ENCODE assay signal across 30 cellular contexts in the genomic region with DNA sequence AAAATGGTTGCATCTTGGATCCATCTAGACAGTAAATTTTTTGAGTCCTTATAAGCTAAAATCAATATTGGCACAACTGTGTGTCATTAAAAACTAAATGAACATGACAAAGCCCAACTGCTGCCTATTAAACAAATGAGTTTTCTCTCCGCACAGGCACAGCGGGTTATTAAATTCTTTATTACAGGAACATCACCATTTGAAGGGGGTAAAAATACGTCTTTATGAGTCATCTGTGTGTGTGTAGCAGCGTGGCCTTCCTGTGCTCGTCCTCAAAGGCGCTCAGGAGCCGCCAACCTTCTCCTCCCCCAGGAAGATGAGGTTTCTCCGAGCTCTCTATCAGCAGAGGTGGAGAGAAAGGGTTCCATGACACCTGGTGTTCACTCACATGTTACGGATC.
DNase-seq lines count a peak whose midpoint lies in the region; ATAC-seq and TF ChIP-seq lines count a peak whose summit lies in the region.
"Had no signal": no experiment of that assay in that cellular context is flagged by ENCODE, and none has a peak within 500 bp of the region (broad histone marks: within the 10 kb centered on the region; RNA-seq: fewer than 3 reads in every experiment).

No MANE protein-coding gene starts in this region.

- DNase-seq in COLO668 (lab: John Stamatoyannopoulos, UW; ENCODE audit: unreplicated experiment), result peak; percentile 4
- DNase-seq in NCI-H2196 (lab: John Stamatoyannopoulos, UW; ENCODE audit: unreplicated experiment), result peak; percentile 36
- DNase-seq in SHP77 treated with DMSO at 0.1 percent for 48 hours (lab: John Stamatoyannopoulos, UW), result peak; percentile 61
- DNase-seq in Kasumi-1 (lab: John Stamatoyannopoulos, UW), result no peak
- no peak for DNase-seq in left ventricle myocardium superior
- DNase-seq in KG1 (lab: John Stamatoyannopoulos, UW), result no peak
- no peak for DNase-seq in NOMO-1 (lab: John Stamatoyannopoulos, UW; ENCODE audit: unreplicated experiment in 2 of 2)
- DNase-seq: activated CD4-positive, alpha-beta T cell treated with anti-CD3 and anti-CD28 coated beads, Interleukin-2, amount 10 ng/mL, durations not matched to agents 24 days and 14 days; activated gamma-delta T cell; activated naive CD8-positive, alpha-beta T cell treated with anti-CD3 and anti-CD28 coated beads, Interleukin-2, amount 10 ng/mL, durations not matched to agents 7 days and 5 days; activated T-cell treated with anti-CD3 and anti-CD28 coated beads, Interleukin-2, amount 50 U/mL, for 1 hour; BE2C; CD8-positive, alpha-beta memory T cell; dermis blood vessel endothelial cell; DND-41; esophagus squamous epithelium; HFFc6; mucosa of descending colon; NCI-H1105; NCI-H2171; NCI-H82; SIG-M5; T-helper 9 cell had no signal

- H3F3A ChIP-seq in Loucy (ENCODE audit: low read depth), result no peaks in the 10 kb centered on the region

- no peaks in the 10 kb centered on the region for H3K27me3 ChIP-seq in Loucy (ENCODE audit: insufficient read depth, low read length, poor library complexity, severe bottlenecking)
- H3K27me3 ChIP-seq: ascending aorta, BE2C had no signal

- no peaks in the 10 kb centered on the region for H3K79me2 ChIP-seq in Loucy (ENCODE audit: insufficient read depth, low read length)

- intact Hi-C loops in left ventricle myocardium superior (cut with micrococcal nuclease), result no loop called here

- no peaks in the 10 kb centered on the region for H3K9me2 ChIP-seq in Loucy (replicated peaks; ENCODE audit: low read depth, low read length)

- H3K4me3 ChIP-seq in Loucy (ENCODE audit: low read length, poor library complexity, severe bottlenecking), result peak overlapping the region; percentile 14
- H3K4me3 ChIP-seq: A549, ascending aorta, esophagus squamous epithelium, lung, mucosa of descending colon, tibial nerve had no signal

- H3K4me1 ChIP-seq in Loucy (ENCODE audit: insufficient read depth, low read length, poor library complexity, severe bottlenecking), result peaks cover 36% of the 10 kb centered on the region

- no peaks in the 10 kb centered on the region for H3K36me3 ChIP-seq in Loucy (ENCODE audit: insufficient read depth, low read length)
- H3K36me3 ChIP-seq: ascending aorta, BE2C, esophagus squamous epithelium, tibial nerve had no signal

- H4K20me1 ChIP-seq in Loucy (ENCODE audit: insufficient read depth, low read length, poor library complexity, severe bottlenecking), result no peaks in the 10 kb centered on the region

- TF ChIP-seq CTCF in Loucy (conservative IDR thresholded peaks at IDR 0.05; ENCODE audit: low read length), result no peak

- ATAC-seq in left ventricle myocardium superior, result no peak
- ATAC-seq: A549; HepG2; mucosa of descending colon; natural killer cell treated with Interleukin-12 subunit alpha and Interleukin-12 subunit beta and Interleukin-15 and Interleukin-18, amount 100 ng/mL, for 72 hours had no signal

- H3K9ac ChIP-seq in Loucy (ENCODE audit: low read depth, low read length, poor library complexity, severe bottlenecking), result no peak overlapping the region

- H3K9me3 ChIP-seq in Loucy (ENCODE audit: insufficient read depth, low read depth, low read length), result no peaks in the 10 kb centered on the region
- H3K9me3 ChIP-seq: ascending aorta, BE2C, mucosa of descending colon had no signal

- H2AFZ ChIP-seq in Loucy (ENCODE audit: low read length), result no peak overlapping the region

- peak overlapping the region; percentile 30 for H3K4me2 ChIP-seq in Loucy (ENCODE audit: low read depth, low read length, poor library complexity, severe bottlenecking)
- H3K4me2 ChIP-seq: A549 had no signal

Comparison
In these comparisons a context has a peak if more than half of its experiments do, and no peak if none do; other contexts are left out.
1. DNase-seq: peak in COLO668 (single experiment), NCI-H2196 (single experiment) and SHP77 treated with DMSO at 0.1 percent for 48 hours (single experiment); none in Kasumi-1 (0 of 2), left ventricle myocardium superior (single experiment), KG1 (single experiment) and NOMO-1 (0 of 2).